21 cellular contexts compared by ENCODE assay signal in the genomic region with DNA sequence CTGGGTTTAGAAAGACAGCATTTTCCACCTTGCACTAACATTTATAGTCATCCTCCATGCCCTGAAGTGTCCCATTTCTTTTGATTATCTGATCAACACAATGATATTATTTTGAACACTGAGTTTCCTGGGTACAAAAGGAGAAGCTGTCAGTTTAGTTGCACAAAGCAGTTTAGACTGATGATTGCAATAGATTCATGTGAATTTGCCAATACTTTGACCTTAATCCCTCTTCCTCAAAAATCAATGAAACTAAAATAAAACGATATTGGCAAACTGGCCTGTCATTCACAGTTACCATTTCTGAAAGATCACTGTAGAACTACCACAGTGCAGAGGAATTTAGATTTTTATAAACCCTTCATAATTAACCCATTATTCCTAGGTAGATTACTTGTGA.
"Had no signal": no experiment of that assay in that cellular context is flagged by ENCODE, and none has a peak within 500 bp of the region (broad histone marks: within the 10 kb centered on the region; RNA-seq: fewer than 3 reads in every experiment).

No MANE protein-coding gene starts in this region.

- H3K9me3 Mint-ChIP-seq: activated CD8-positive, alpha-beta T cell treated with anti-CD3 and anti-CD28 coated beads for 36 hours; activated naive CD4-positive, alpha-beta T cell treated with anti-CD3 and anti-CD28 coated beads, Interleukin-2, amount 50 U/mL, for 72 hours; activated T-helper 2 cell treated with anti-CD3 and anti-CD28 coated beads, Interferon-gamma antibody, Interleukin-2, Interleukin-4, amounts not matched to agents 10 μg/mL and 5 μg/mL and 100 μg/mL, durations not matched to agents 14 hours and 24 hours and 36 hours; naive B cell; nephron progenitor cell; stimulated activated effector memory CD8-positive, alpha-beta T cell treated with anti-CD3 and anti-CD28 coated beads, Interleukin-12 subunit alpha, Interleukin-12 subunit beta, amount 100 ng/mL, for 72 hours; stimulated activated naive CD8-positive, alpha-beta T cell treated with anti-CD3 and anti-CD28 coated beads, Interleukin-15, Interleukin-2, amounts not matched to agents 100 ng/mL and 50 ng/mL, for 24 hours had no signal

- H3K27me3 Mint-ChIP-seq: activated CD8-positive, alpha-beta T cell treated with anti-CD3 and anti-CD28 coated beads for 36 hours; naive B cell; stimulated activated naive CD8-positive, alpha-beta T cell treated with anti-CD3 and anti-CD28 coated beads, Interleukin-15, Interleukin-2, amounts not matched to agents 100 ng/mL and 50 ng/mL, for 24 hours had no signal

- H3K4me1 Mint-ChIP-seq: nephron progenitor cell; stimulated activated effector memory CD8-positive, alpha-beta T cell treated with anti-CD3 and anti-CD28 coated beads, Interleukin-12 subunit alpha, Interleukin-12 subunit beta, amount 100 ng/mL, for 72 hours; WTC11 had no signal

- H3K36me3 Mint-ChIP-seq: activated naive CD4-positive, alpha-beta T cell treated with anti-CD3 and anti-CD28 coated beads, Interleukin-2, amount 50 U/mL, for 72 hours; stimulated activated effector memory CD8-positive, alpha-beta T cell treated with anti-CD3 and anti-CD28 coated beads, Interleukin-12 subunit alpha, Interleukin-12 subunit beta, amount 100 ng/mL, for 72 hours; WTC11 had no signal

- H3K4me3 Mint-ChIP-seq: activated CD8-positive, alpha-beta T cell treated with anti-CD3 and anti-CD28 coated beads for 36 hours; mesothelial cell of epicardium; naive B cell; nephron progenitor cell; stimulated activated effector memory CD8-positive, alpha-beta T cell treated with anti-CD3 and anti-CD28 coated beads, Interleukin-12 subunit alpha, Interleukin-12 subunit beta, amount 100 ng/mL, for 72 hours; stimulated activated naive CD8-positive, alpha-beta T cell treated with anti-CD3 and anti-CD28 coated beads, Interleukin-15, Interleukin-2, amounts not matched to agents 100 ng/mL and 50 ng/mL, for 24 hours; WTC11 had no signal

- DNase-seq: activated CD4-positive, alpha-beta T cell treated with anti-CD3 and anti-CD28 coated beads for 1 hour; activated CD4-positive, alpha-beta T cell treated with anti-CD3 and anti-CD28 coated beads, Interleukin-2, amount 50 U/mL, for 1 hour; activated CD8-positive, alpha-beta T cell treated with anti-CD3 and anti-CD28 coated beads for 36 hours; activated naive CD4-positive, alpha-beta T cell; activated T-cell treated with anti-CD3 and anti-CD28 coated beads, Interleukin-2, amount 50 U/mL, for 48 hours; central memory CD4-positive, alpha-beta T cell; islet precursor cell; left cardiac atrium; naive B cell; nephron progenitor cell; psoas muscle; sigmoid colon; small intestine; stimulated activated CD4-positive, alpha-beta T cell treated with anti-CD3 and anti-CD28 coated beads, Interleukin-4, amount 100 ng/mL, for 24 hours; trophoblast cell had no signal

- H3K27ac Mint-ChIP-seq: activated CD8-positive, alpha-beta T cell treated with anti-CD3 and anti-CD28 coated beads for 36 hours; activated naive CD4-positive, alpha-beta T cell treated with anti-CD3 and anti-CD28 coated beads, Interleukin-2, amount 50 U/mL, for 72 hours; mesothelial cell of epicardium; naive B cell; nephron progenitor cell; stimulated activated effector memory CD8-positive, alpha-beta T cell treated with anti-CD3 and anti-CD28 coated beads, Interleukin-12 subunit alpha, Interleukin-12 subunit beta, amount 100 ng/mL, for 72 hours; stimulated activated naive CD8-positive, alpha-beta T cell treated with anti-CD3 and anti-CD28 coated beads, Interleukin-15, Interleukin-2, amounts not matched to agents 100 ng/mL and 50 ng/mL, for 24 hours; WTC11 had no signal
